1 cellular context compared by ENCODE assay signal in genomic region chr17:58364270-58364942, GRCh38.
TF ChIP-seq lines count a peak whose summit lies in the region.

No MANE protein-coding gene starts in this region.

TF ChIP-seq in HepG2, 621 proteins besides CTCF, POLR2A, EP300 and RAD21 (continued from another document and continues in another):
- TF ChIP-seq ZHX2 (IDR thresholded peaks at IDR 0.05; ENCODE audit: low read depth) (0 out of 2 replicates have a peak, but pooled peaks have one; percentile 13), ZHX2 (CRISPR knock-in tag; IDR thresholded peaks at IDR 0.05; ENCODE audit: borderline replicate concordance) (no peak), ATAD3A (CRISPR knock-in tag; IDR thresholded peaks at IDR 0.05) (no peak), KLF15 (CRISPR knock-in tag; IDR thresholded peaks at IDR 0.05; ENCODE audit: borderline replicate concordance) (no peak), MEIS1 (CRISPR knock-in tag; IDR thresholded peaks at IDR 0.05; ENCODE audit: borderline replicate concordance) (peak; percentile 33; the same call in 1 of the 2 replicates), ZNF766 (CRISPR knock-in tag; IDR thresholded peaks at IDR 0.05; ENCODE audit: borderline replicate concordance) (no peak), MNT (IDR thresholded peaks at IDR 0.05) (no peak), KLF13 (CRISPR knock-in tag; IDR thresholded peaks at IDR 0.05) (no peak), ZNF33B (CRISPR knock-in tag; IDR thresholded peaks at IDR 0.05) (0 out of 2 replicates have a peak, but pooled peaks have one; percentile 24), ZFP62 (CRISPR knock-in tag; IDR thresholded peaks at IDR 0.05) (no peak), POLR2G (IDR thresholded peaks at IDR 0.05; ENCODE audit: low read depth, low read length) (peak; percentile 36; the same call in 1 of the 2 replicates), REXO4 (CRISPR knock-in tag; IDR thresholded peaks at IDR 0.05; ENCODE audit: borderline replicate concordance) (no peak), FOXO4 (CRISPR knock-in tag; conservative IDR thresholded peaks at IDR 0.05) (no peak), ZNF784 (CRISPR knock-in tag; IDR thresholded peaks at IDR 0.05; ENCODE audit: borderline replicate concordance) (peak; percentile 87), SMAD3 (CRISPR knock-in tag; IDR thresholded peaks at IDR 0.05) (no peak), ZNF710 (CRISPR knock-in tag; IDR thresholded peaks at IDR 0.05; ENCODE audit: borderline replicate concordance) (peak; percentile 94), FOXJ3 (CRISPR knock-in tag; IDR thresholded peaks at IDR 0.05; ENCODE audit: borderline replicate concordance) (0 out of 2 replicates have a peak, but pooled peaks have one; percentile 33), TERF1 (CRISPR knock-in tag; IDR thresholded peaks at IDR 0.05) (no peak), CSRNP2 (CRISPR knock-in tag; conservative IDR thresholded peaks at IDR 0.05; ENCODE audit: low read depth) (no peak), CREBL2 (CRISPR knock-in tag; IDR thresholded peaks at IDR 0.05; ENCODE audit: borderline replicate concordance) (no peak), PAX8 (CRISPR knock-in tag; IDR thresholded peaks at IDR 0.05; ENCODE audit: borderline replicate concordance) (no peak), ISX (CRISPR knock-in tag; conservative IDR thresholded peaks at IDR 0.05) (no peak), ZNF225 (CRISPR knock-in tag; IDR thresholded peaks at IDR 0.05) (no peak), ZNF446 (CRISPR knock-in tag; IDR thresholded peaks at IDR 0.05) (no peak), ZIK1 (CRISPR knock-in tag; IDR thresholded peaks at IDR 0.05; ENCODE audit: borderline replicate concordance, low read depth) (no peak), TGIF2 (CRISPR knock-in tag; IDR thresholded peaks at IDR 0.05) (peak; percentile 80), NRL (CRISPR knock-in tag; IDR thresholded peaks at IDR 0.05; ENCODE audit: borderline replicate concordance) (peak; percentile 39; the same call in 1 of the 2 replicates), CENPX (CRISPR knock-in tag; IDR thresholded peaks at IDR 0.05) (no peak), GPN1 (CRISPR knock-in tag; IDR thresholded peaks at IDR 0.05; ENCODE audit: borderline replicate concordance) (no peak), BATF2 (CRISPR knock-in tag; IDR thresholded peaks at IDR 0.05) (no peak), ZNF512 (CRISPR knock-in tag; IDR thresholded peaks at IDR 0.05) (no peak), HDAC6 (IDR thresholded peaks at IDR 0.05; ENCODE audit: low read depth, low read length) (no peak), TBX3 (IDR thresholded peaks at IDR 0.05; ENCODE audit: borderline replicate concordance) (no peak), ZNF709 (CRISPR knock-in tag; IDR thresholded peaks at IDR 0.05) (peak; percentile 73; the same call in 1 of the 2 replicates), ZNF660 (CRISPR knock-in tag; IDR thresholded peaks at IDR 0.05; ENCODE audit: borderline replicate concordance, low read depth) (no peak), SSRP1 (CRISPR knock-in tag; IDR thresholded peaks at IDR 0.05) (peak; percentile 21; the same call in 1 of the 2 replicates), THAP8 (CRISPR knock-in tag; IDR thresholded peaks at IDR 0.05; ENCODE audit: borderline replicate concordance) (no peak), FOXO1 (CRISPR knock-in tag; IDR thresholded peaks at IDR 0.05) (no peak), ZNF576 (CRISPR knock-in tag; IDR thresholded peaks at IDR 0.05) (no peak)
